ENCODE assay signal across 8 cellular contexts in genomic region chr2:230865324-230865765, GRCh38. TPM values are rescaled to one million over a fixed set of nuclear protein-coding genes. Genes with fewer than 3 reads are reported as not detected.
A peak's percentile ranks its signal among the peaks of the same experiment; 100 is the strongest.
DNase-seq lines count a peak whose midpoint lies in the region; ATAC-seq and TF ChIP-seq lines count a peak whose summit lies in the region.

No MANE protein-coding gene starts in this region.

- peaks cover 3% of the 10 kb centered on the region; the same call in 1 of the 2 replicates for H3K9me3 ChIP-seq in AG04450 (ENCODE audit: control insufficient read depth, insufficient read depth, low read length)
- no peaks in the 10 kb centered on the region for H3K9me3 ChIP-seq in HAP-1
- no peaks in the 10 kb centered on the region for H3K9me3 ChIP-seq in breast epithelium
- no peaks in the 10 kb centered on the region for H3K9me3 ChIP-seq in mononuclear cell (ENCODE audit: low read depth, low read length)

- TF ChIP-seq CTCF in AG04450 (IDR thresholded peaks at IDR 0.05; ENCODE audit: low read depth, low read length) (no peak), breast epithelium (IDR thresholded peaks at IDR 0.05) (no peak)

- POLR2A ChIA-PET in AG04450 (lab: Yijun Ruan, JAX) = no interaction called here

- H3K4me3 ChIP-seq in AG04450 (ENCODE audit: low read depth, low read length) (peak overlapping the region; percentile 82), HAP-1 (peak overlapping the region; percentile 76), breast epithelium (peak overlapping the region; percentile 51 to 78 (median 76)), mononuclear cell (ENCODE audit: low read length) (peak overlapping the region; percentile 46)

- no peak overlapping the region for H3K27ac ChIP-seq in AG04450 (ENCODE audit: low read depth, low read length)
- H3K27ac ChIP-seq in breast epithelium = peak overlapping the region in 1 of 2 donors; percentile 17

- no peak for ATAC-seq in HG02840 (IDR thresholded peaks at IDR 0.05; ENCODE audit: low FRiP score, unreplicated experiment)

- TF ChIP-seq POLR2A in breast epithelium (IDR thresholded peaks at IDR 0.05) = no peak

- intact Hi-C loops in breast epithelium (cut with DNase I; ENCODE audit: low total_unique reads) = no loop called here

- DNase-seq in AG04450 (ENCODE audit: low read depth, low spot score) (no peak), HAP-1 (ENCODE audit: low spot score in 2 of 2) (peak in 1 of 2 experiments; percentile 58), breast epithelium (ENCODE audit: low spot score in 2 of 2) (no peak), NCI-H345 treated with DMSO at 0.1 percent for 48 hours (lab: John Stamatoyannopoulos, UW; ENCODE audit: unreplicated experiment) (no peak), OCI-M2 (lab: John Stamatoyannopoulos, UW; ENCODE audit: unreplicated experiment) (no peak)
- DNase-seq in effector CD8-positive, alpha-beta T cell (lab: John Stamatoyannopoulos, UW) = no peak

- in situ Hi-C loops in HAP-1 (cut with MboI; ENCODE audit: low sequenced_read_pairs) = no loop called here

- peaks cover 10% of the 10 kb centered on the region for H3K36me3 ChIP-seq in HAP-1 (replicated peaks)
- no peaks in the 10 kb centered on the region for H3K36me3 ChIP-seq in breast epithelium

- H3K27me3 ChIP-seq in AG04450 (ENCODE audit: control insufficient read depth, insufficient read depth, low read length) (peaks cover 28% of the 10 kb centered on the region), HAP-1 (ENCODE audit: low read depth) (no peaks in the 10 kb centered on the region), breast epithelium (no peaks in the 10 kb centered on the region), mononuclear cell (ENCODE audit: insufficient read depth, low read length) (peaks cover 3% of the 10 kb centered on the region)

- peaks cover 45% of the 10 kb centered on the region for H3K4me1 ChIP-seq in HAP-1
- H3K4me1 ChIP-seq in breast epithelium = peaks cover 0 to 3% of the 10 kb centered on the region in 2 donors
- H3K4me1 ChIP-seq in mononuclear cell (ENCODE audit: insufficient read depth, low read length) = peaks cover 43% of the 10 kb centered on the region

- CTCF ChIA-PET in AG04450 (lab: Charles Lee) = interaction anchor here (0.5 to 1.8 kb wide), 11 partner anchors 13 to 547 kb away, joined by 3 to 12 read pairs (median 3); no protein-coding TSS in a partner anchor

RNA-seq across cellular contexts. Expression of gene ITM2C, which starts 0.6 kb away (rescaled TPM):
- 371 and 551 TPM in 2 replicates for polyA plus RNA-seq in AG04450 (2011; rRNA removed)
- polyA minus RNA-seq in AG04450 (2011; rRNA and poly(A)+ RNA removed) = 169 and 246 TPM in 2 replicates
- total RNA-seq in breast epithelium = 10 to 100 TPM; 24.5 to 46.2 (median 36.3) TPM
- 20.6 TPM for total RNA-seq in mononuclear cell

RNA-seq across cellular contexts. Expression of gene GPR55, which starts 59.7 kb away (rescaled TPM):
- polyA plus RNA-seq in AG04450 (2011; rRNA removed) = not detected in 2 replicates
- not detected in 2 replicates for polyA minus RNA-seq in AG04450 (2011; rRNA and poly(A)+ RNA removed)
- under 1 TPM in 2 of 3 donors, not detected in 1; 0.16 to 0.44 TPM for total RNA-seq in breast epithelium
- total RNA-seq in mononuclear cell = 1.2 TPM
